ENCODE assay signal across 18 cellular contexts in genomic region chr1:153447498-153448170, GRCh38. TPM values are rescaled to one million over a fixed set of nuclear protein-coding genes. Genes with fewer than 3 reads are reported as not detected.
DNase-seq lines count a peak whose midpoint lies in the region.
"Had no signal": no experiment of that assay in that cellular context is flagged by ENCODE, and none has a peak within 500 bp of the region (broad histone marks: within the 10 kb centered on the region; RNA-seq: fewer than 3 reads in every experiment).

No MANE protein-coding gene starts in this region.

- H3K27ac Mint-ChIP-seq in activated CD4-positive, alpha-beta memory T cell treated with anti-CD3 and anti-CD28 coated beads for 36 hours = no peak overlapping the region
- H3K27ac Mint-ChIP-seq: activated CD4-positive, alpha-beta T cell treated with anti-CD3 and anti-CD28 coated beads, Interleukin-2, amount 10 ng/mL, durations not matched to agents 24 days and 14 days; activated naive CD8-positive, alpha-beta T cell treated with anti-CD3 and anti-CD28 coated beads, Interleukin-2, amount 10 ng/mL, durations not matched to agents 7 days and 5 days; activated T-cell treated with anti-CD3 and anti-CD28 coated beads, Interleukin-2, amount 50 U/mL, for 24 hours had no signal

- CTCF ChIA-PET in activated CD4-positive, alpha-beta memory T cell treated with anti-CD3 and anti-CD28 coated beads for 36 hours (lab: Charles Lee) = no interaction called here

- intact Hi-C loops in activated CD4-positive, alpha-beta memory T cell treated with anti-CD3 and anti-CD28 coated beads for 36 hours (cut with micrococcal nuclease) = no loop called here

- DNase-seq in EL = peak; percentile 74
- peak; percentile 63 for DNase-seq in M059J (ENCODE audit: low read depth)
- DNase-seq in dedifferentiated amniotic fluid mesenchymal stem cell (ENCODE audit: extremely low spot score) = peak; percentile 31
- DNase-seq in non-pigmented ciliary epithelial cell (ENCODE audit: low read depth) = peak; percentile 70
- no peak for DNase-seq in putamen (ENCODE audit: low spot score)
- no peak for DNase-seq in amygdala (lab: John Stamatoyannopoulos, UW)
- DNase-seq in activated CD4-positive, alpha-beta memory T cell treated with anti-CD3 and anti-CD28 coated beads for 36 hours = no peak
- no peak for DNase-seq in HuH-7.5 (ENCODE audit: low spot score)
- DNase-seq: activated CD4-positive, alpha-beta T cell treated with anti-CD3 and anti-CD28 coated beads, Interleukin-2, amount 10 ng/mL, durations not matched to agents 24 days and 14 days; activated naive CD8-positive, alpha-beta T cell treated with anti-CD3 and anti-CD28 coated beads, Interleukin-2, amount 10 ng/mL, durations not matched to agents 7 days and 5 days; activated T-cell treated with anti-CD3 and anti-CD28 coated beads, Interleukin-2, amount 50 U/mL, for 24 hours; NCI-H1092; SIG-M5; T1000 had no signal

- H3K36me3 Mint-ChIP-seq in activated CD4-positive, alpha-beta memory T cell treated with anti-CD3 and anti-CD28 coated beads for 36 hours = no peaks in the 10 kb centered on the region
- H3K36me3 Mint-ChIP-seq: activated naive CD8-positive, alpha-beta T cell treated with anti-CD3 and anti-CD28 coated beads, Interleukin-2, amount 10 ng/mL, durations not matched to agents 7 days and 5 days had no signal

- POLR2A ChIA-PET in activated CD4-positive, alpha-beta memory T cell treated with anti-CD3 and anti-CD28 coated beads for 36 hours (lab: Charles Lee) = no interaction called here

- no peaks in the 10 kb centered on the region for H3K4me1 Mint-ChIP-seq in activated CD4-positive, alpha-beta memory T cell treated with anti-CD3 and anti-CD28 coated beads for 36 hours (ENCODE audit: low read depth)
- H3K4me1 Mint-ChIP-seq: activated CD4-positive, alpha-beta T cell treated with anti-CD3 and anti-CD28 coated beads, Interleukin-2, amount 10 ng/mL, durations not matched to agents 24 days and 14 days; activated naive CD8-positive, alpha-beta T cell treated with anti-CD3 and anti-CD28 coated beads, Interleukin-2, amount 10 ng/mL, durations not matched to agents 7 days and 5 days had no signal

- H3K27me3 Mint-ChIP-seq in activated CD4-positive, alpha-beta memory T cell treated with anti-CD3 and anti-CD28 coated beads for 36 hours = peaks cover 27% of the 10 kb centered on the region

- no peak overlapping the region for H3K4me3 Mint-ChIP-seq in activated CD4-positive, alpha-beta memory T cell treated with anti-CD3 and anti-CD28 coated beads for 36 hours
- H3K4me3 Mint-ChIP-seq: activated CD4-positive, alpha-beta T cell treated with anti-CD3 and anti-CD28 coated beads, Interleukin-2, amount 10 ng/mL, durations not matched to agents 24 days and 14 days; activated naive CD8-positive, alpha-beta T cell treated with anti-CD3 and anti-CD28 coated beads, Interleukin-2, amount 10 ng/mL, durations not matched to agents 7 days and 5 days; activated T-cell treated with anti-CD3 and anti-CD28 coated beads, Interleukin-2, amount 50 U/mL, for 24 hours had no signal

- H3K9me3 Mint-ChIP-seq in activated CD4-positive, alpha-beta memory T cell treated with anti-CD3 and anti-CD28 coated beads for 36 hours = no peaks in the 10 kb centered on the region
- H3K9me3 Mint-ChIP-seq: activated CD4-positive, alpha-beta T cell treated with anti-CD3 and anti-CD28 coated beads, Interleukin-2, amount 10 ng/mL, durations not matched to agents 24 days and 14 days; activated naive CD8-positive, alpha-beta T cell treated with anti-CD3 and anti-CD28 coated beads, Interleukin-2, amount 10 ng/mL, durations not matched to agents 7 days and 5 days; activated T-cell treated with anti-CD3 and anti-CD28 coated beads, Interleukin-2, amount 50 U/mL, for 24 hours had no signal

RNA-seq across cellular contexts. Expression of gene S100A7, which starts 12.8 kb away (rescaled TPM):
- not detected in 2 replicates for total RNA-seq in M059J (2014; rRNA removed; shearing (Covaris generic))
- not detected for total RNA-seq in activated CD4-positive, alpha-beta memory T cell treated with anti-CD3 and anti-CD28 coated beads for 36 hours
- total RNA-seq: activated CD4-positive, alpha-beta T cell treated with anti-CD3 and anti-CD28 coated beads, Interleukin-2, amount 10 ng/mL, durations not matched to agents 24 days and 14 days; activated naive CD8-positive, alpha-beta T cell treated with anti-CD3 and anti-CD28 coated beads, Interleukin-2, amount 10 ng/mL, durations not matched to agents 7 days and 5 days; cerebellum; HepG2; left lobe of liver; subcutaneous adipose tissue had no signal

RNA-seq across cellular contexts. Expression of gene S100A7A, which starts 31.3 kb away (rescaled TPM):
- not detected in 2 replicates for total RNA-seq in M059J (2014; rRNA removed; shearing (Covaris generic))
- not detected for total RNA-seq in activated CD4-positive, alpha-beta memory T cell treated with anti-CD3 and anti-CD28 coated beads for 36 hours
- total RNA-seq: activated CD4-positive, alpha-beta T cell treated with anti-CD3 and anti-CD28 coated beads, Interleukin-2, amount 10 ng/mL, durations not matched to agents 24 days and 14 days; activated naive CD8-positive, alpha-beta T cell treated with anti-CD3 and anti-CD28 coated beads, Interleukin-2, amount 10 ng/mL, durations not matched to agents 7 days and 5 days; cerebellum; HepG2; left lobe of liver; subcutaneous adipose tissue had no signal

RNA-seq across cellular contexts. Expression of gene S100A8, which starts 56.8 kb away (rescaled TPM):
- 0.15 TPM in 1 of 2 replicates, not detected in the other for total RNA-seq in M059J (2014; rRNA removed; shearing (Covaris generic))
- not detected for total RNA-seq in activated CD4-positive, alpha-beta memory T cell treated with anti-CD3 and anti-CD28 coated beads for 36 hours
- total RNA-seq: activated CD4-positive, alpha-beta T cell treated with anti-CD3 and anti-CD28 coated beads, Interleukin-2, amount 10 ng/mL, durations not matched to agents 24 days and 14 days; HepG2 had no signal

Comparison
In these comparisons a context has a peak if more than half of its experiments do, and no peak if none do; other contexts are left out.
1. DNase-seq: peak in EL (single experiment), M059J (single experiment), dedifferentiated amniotic fluid mesenchymal stem cell (single experiment) and non-pigmented ciliary epithelial cell (single experiment); none in putamen (single experiment), amygdala (0 of 56), activated CD4-positive, alpha-beta memory T cell treated with anti-CD3 and anti-CD28 coated beads for 36 hours (single experiment) and HuH-7.5 (single experiment).